Comparison of ENCODE assay signal across 9 cellular contexts in genomic region chr10:43230101-43230908, GRCh38. TPM values are rescaled to one million over a fixed set of nuclear protein-coding genes. Genes with fewer than 3 reads are reported as not detected.
DNase-seq lines count a peak whose midpoint lies in the region; ATAC-seq and TF ChIP-seq lines count a peak whose summit lies in the region.
"Had no signal": no experiment of that assay in that cellular context is flagged by ENCODE, and none has a peak within 500 bp of the region (broad histone marks: within the 10 kb centered on the region; RNA-seq: fewer than 3 reads in every experiment).

No MANE protein-coding gene starts in this region.

- peaks cover 37% of the 10 kb centered on the region for H3K4me1 ChIP-seq in CD8-positive, alpha-beta T cell (ENCODE audit: insufficient read depth, low read length)
- H3K4me1 ChIP-seq in ovary (ENCODE audit: insufficient read depth), result no peaks in the 10 kb centered on the region

- H3K27ac Mint-ChIP-seq in CD8-positive, alpha-beta T cell, result peak overlapping the region; percentile 84
- no peak overlapping the region for H3K27ac Mint-ChIP-seq in activated CD4-positive, alpha-beta memory T cell treated with anti-CD3 and anti-CD28 coated beads, Interleukin-2, amount 10 ng/mL, durations not matched to agents 7 days and 5 days
- no peak overlapping the region for H3K27ac Mint-ChIP-seq in glutamatergic neuron (ENCODE audit: unreplicated experiment)

- no peaks in the 10 kb centered on the region for H3K9me3 ChIP-seq in CD8-positive, alpha-beta T cell (ENCODE audit: low read length)
- no peaks in the 10 kb centered on the region for H3K9me3 ChIP-seq in ovary

- 17 to 22% (median 18%) methylated on average over 21 to 35 of the region's 35 CpGs for WGBS in ovary, 3 donors

- peak overlapping the region; percentile 67 for H3K4me3 Mint-ChIP-seq in CD8-positive, alpha-beta T cell
- peak overlapping the region; percentile 21 for H3K4me3 Mint-ChIP-seq in activated CD4-positive, alpha-beta memory T cell treated with anti-CD3 and anti-CD28 coated beads, Interleukin-2, amount 10 ng/mL, durations not matched to agents 7 days and 5 days
- H3K4me3 Mint-ChIP-seq in glutamatergic neuron (ENCODE audit: unreplicated experiment), result no peak overlapping the region

- POLR2A ChIA-PET in CD8-positive, alpha-beta T cell (lab: Charles Lee), result interaction anchor here (1.1 kb wide), 1 partner anchor 25 kb away, joined by 5 read pairs; no protein-coding TSS in a partner anchor
- POLR2A ChIA-PET in activated CD4-positive, alpha-beta memory T cell treated with anti-CD3 and anti-CD28 coated beads, Interleukin-2, amount 10 ng/mL, durations not matched to agents 7 days and 5 days (lab: Charles Lee), result interaction anchor here (1.0 to 1.5 kb wide), 5 partner anchors 20 to 110 kb away, joined by 3 read pairs; no protein-coding TSS in a partner anchor
- POLR2A ChIA-PET in GM10248 (lab: Yijun Ruan, JAX), result no interaction called here

- no peaks in the 10 kb centered on the region for H3K27me3 ChIP-seq in CD8-positive, alpha-beta T cell (ENCODE audit: insufficient read depth, low read length)
- H3K27me3 ChIP-seq in ovary, result no peaks in the 10 kb centered on the region

- H3K36me3 Mint-ChIP-seq in CD8-positive, alpha-beta T cell, result no peaks in the 10 kb centered on the region
- H3K36me3 Mint-ChIP-seq in activated CD4-positive, alpha-beta memory T cell treated with anti-CD3 and anti-CD28 coated beads, Interleukin-2, amount 10 ng/mL, durations not matched to agents 7 days and 5 days (ENCODE audit: low read depth), result no peaks in the 10 kb centered on the region
- no peaks in the 10 kb centered on the region for H3K36me3 Mint-ChIP-seq in glutamatergic neuron (ENCODE audit: unreplicated experiment)

- no peaks in the 10 kb centered on the region for H3K36me3 ChIP-seq in CD8-positive, alpha-beta T cell (ENCODE audit: insufficient read depth, low read length)
- H3K36me3 ChIP-seq in ovary, result no peaks in the 10 kb centered on the region

- peaks cover 43% of the 10 kb centered on the region for H3K4me1 Mint-ChIP-seq in CD8-positive, alpha-beta T cell (ENCODE audit: low read depth)
- peaks cover 38% of the 10 kb centered on the region for H3K4me1 Mint-ChIP-seq in activated CD4-positive, alpha-beta memory T cell treated with anti-CD3 and anti-CD28 coated beads, Interleukin-2, amount 10 ng/mL, durations not matched to agents 7 days and 5 days
- H3K4me1 Mint-ChIP-seq in glutamatergic neuron (ENCODE audit: low read depth, unreplicated experiment), result peaks cover 5% of the 10 kb centered on the region

- peak in 1 of 7 experiments; percentile 3 for DNase-seq in CD8-positive, alpha-beta T cell
- no peak for DNase-seq in activated CD4-positive, alpha-beta memory T cell treated with anti-CD3 and anti-CD28 coated beads, Interleukin-2, amount 10 ng/mL, durations not matched to agents 7 days and 5 days
- DNase-seq in glutamatergic neuron, result peak; percentile 12
- DNase-seq in ovary, result peak in 3 of 5 donors; percentile 3 to 16 (median 7)
- no peak for DNase-seq in GM10248 (ENCODE audit: extremely low spot score)
- DNase-seq in NCI-H510A (lab: John Stamatoyannopoulos, UW), result no peak
- no peak for DNase-seq in A172 (ENCODE audit: low spot score)
- DNase-seq in NCI-H2081 (lab: John Stamatoyannopoulos, UW), result no peak
- DNase-seq: NCI-H510A treated with DMSO at 0.1 percent for 48 hours had no signal

- ATAC-seq in CD8-positive, alpha-beta T cell, result no peak

- H3K27me3 Mint-ChIP-seq in CD8-positive, alpha-beta T cell (ENCODE audit: low read depth), result peaks cover 8% of the 10 kb centered on the region
- peaks cover 29% of the 10 kb centered on the region for H3K27me3 Mint-ChIP-seq in activated CD4-positive, alpha-beta memory T cell treated with anti-CD3 and anti-CD28 coated beads, Interleukin-2, amount 10 ng/mL, durations not matched to agents 7 days and 5 days
- H3K27me3 Mint-ChIP-seq in glutamatergic neuron (ENCODE audit: unreplicated experiment), result peaks cover 24% of the 10 kb centered on the region

- no peak for TF ChIP-seq POLR2A in ovary (IDR thresholded peaks at IDR 0.05)

- intact Hi-C loops in CD8-positive, alpha-beta T cell (cut with DNase I, micrococcal nuclease), result loop anchor here in 1 of 2 experiments (2.0 kb wide), 1 partner anchor 14 kb away; no protein-coding TSS in a partner anchor
- intact Hi-C loops in ovary (cut with DNase I), result no loop called here

- no peak for TF ChIP-seq CTCF in CD8-positive, alpha-beta T cell (IDR thresholded peaks at IDR 0.05)
- TF ChIP-seq CTCF in glutamatergic neuron (IDR thresholded peaks at IDR 0.05; ENCODE audit: partially characterized antibody, unreplicated experiment) (no peak), ovary (IDR thresholded peaks at IDR 0.05) (no peak), GM10248 (IDR thresholded peaks at IDR 0.05; ENCODE audit: control extremely low read depth, extremely low read depth, low read depth, missing control alignments) (no peak)

- CTCF ChIA-PET in CD8-positive, alpha-beta T cell (lab: Charles Lee), result interaction anchor here (0.8 to 1.7 kb wide), 6 partner anchors 9 to 63 kb away, joined by 3 to 5 read pairs (median 4); no protein-coding TSS in a partner anchor
- CTCF ChIA-PET in activated CD4-positive, alpha-beta memory T cell treated with anti-CD3 and anti-CD28 coated beads, Interleukin-2, amount 10 ng/mL, durations not matched to agents 7 days and 5 days (lab: Charles Lee), result interaction anchor here (0.9 to 1.3 kb wide), 2 partner anchors 26 to 36 kb away, joined by 4 to 5 read pairs; partner anchors contain the start of gene RASGEF1A
- CTCF ChIA-PET in GM10248 (lab: Yijun Ruan, JAX), result no interaction called here

- no peak overlapping the region for H3K27ac ChIP-seq in CD8-positive, alpha-beta T cell (ENCODE audit: low read depth, low read length)
- no peak overlapping the region for H3K27ac ChIP-seq in ovary

- TF ChIP-seq EP300 in ovary (IDR thresholded peaks at IDR 0.05), result no peak

- no peak overlapping the region for H3K4me3 ChIP-seq in CD8-positive, alpha-beta T cell (ENCODE audit: low read depth, low read length)
- no peak overlapping the region for H3K4me3 ChIP-seq in ovary

- no peaks in the 10 kb centered on the region for H3K9me3 Mint-ChIP-seq in CD8-positive, alpha-beta T cell
- no peaks in the 10 kb centered on the region for H3K9me3 Mint-ChIP-seq in activated CD4-positive, alpha-beta memory T cell treated with anti-CD3 and anti-CD28 coated beads, Interleukin-2, amount 10 ng/mL, durations not matched to agents 7 days and 5 days
- H3K9me3 Mint-ChIP-seq in glutamatergic neuron (ENCODE audit: unreplicated experiment), result peaks cover 7% of the 10 kb centered on the region

RNA-seq across cellular contexts. Expression of gene RASGEF1A, which starts 36.6 kb away (rescaled TPM):
- 1 to 10 TPM in 1 of 2 experiments, under 1 TPM in 1; 0.92 to 1.0 TPM for total RNA-seq in CD8-positive, alpha-beta T cell
- total RNA-seq in activated CD4-positive, alpha-beta memory T cell treated with anti-CD3 and anti-CD28 coated beads, Interleukin-2, amount 10 ng/mL, durations not matched to agents 7 days and 5 days, result 1 to 10 TPM; 4.4 to 6.6 TPM
- total RNA-seq in glutamatergic neuron (ENCODE audit: unreplicated experiment) (5.7 TPM), ovary (1 to 10 TPM in 4 of 7 donors, under 1 TPM in 3; 0.60 to 5.2 (median 1.3) TPM)
- 1 to 10 TPM in 1 of 2 donors, under 1 TPM in 1; 0.92 to 2.3 TPM for polyA plus RNA-seq in ovary
- 0.69 TPM in 1 of 2 replicates, not detected in the other for total RNA-seq in A172 (2014; rRNA removed; shearing (Covaris generic))

Comparison
In these comparisons a context has a peak if more than half of its experiments do, and no peak if none do; other contexts are left out.
1. DNase-seq: peak in glutamatergic neuron (single experiment) and ovary (3 of 5); none in activated CD4-positive, alpha-beta memory T cell treated with anti-CD3 and anti-CD28 coated beads, Interleukin-2, amount 10 ng/mL, durations not matched to agents 7 days and 5 days (single experiment), GM10248 (single experiment), NCI-H510A (single experiment), A172 (single experiment) and NCI-H2081 (0 of 2).